In the genomic region with DNA sequence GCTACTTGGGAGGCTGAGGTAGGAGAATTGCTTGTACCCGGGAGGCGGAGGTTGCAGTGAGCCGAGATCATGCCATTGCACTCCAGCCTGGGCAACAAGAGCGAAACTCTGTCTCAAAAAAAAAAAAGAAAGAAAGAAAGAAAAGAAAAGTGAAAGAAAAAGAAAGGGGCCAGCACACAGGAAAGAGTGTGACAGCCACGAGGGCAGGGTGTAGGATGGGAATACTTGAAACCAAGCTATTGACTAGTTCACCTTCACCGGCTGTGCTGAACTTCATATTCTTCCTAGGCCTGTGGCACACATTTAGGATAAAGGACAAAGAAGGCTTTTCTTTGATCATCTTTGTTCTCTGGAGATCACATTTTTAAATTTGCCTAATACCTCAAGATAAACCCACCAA, we compare ENCODE assay signal across 8 cellular contexts. TPM values are rescaled to one million over a fixed set of nuclear protein-coding genes. Genes with fewer than 3 reads are reported as not detected.
DNase-seq lines count a peak whose midpoint lies in the region; ATAC-seq and TF ChIP-seq lines count a peak whose summit lies in the region.
"Not testable (repeated sequence)": the region's sequence is repeated elsewhere in the genome, so short reads cannot be mapped to it uniquely, and the experiment has no call there.
"Had no signal": no experiment of that assay in that cellular context is flagged by ENCODE, and none has a peak within 500 bp of the region (broad histone marks: within the 10 kb centered on the region; RNA-seq: fewer than 3 reads in every experiment).

No MANE protein-coding gene starts in this region.

- DNase-seq in GM10266 (ENCODE audit: extremely low spot score), result peak; percentile 0
- peak; percentile 46 for DNase-seq in NCI-H526 (lab: John Stamatoyannopoulos, UW)
- not testable (repeated sequence) for DNase-seq in natural killer cell treated with Interleukin-12 subunit alpha and Interleukin-12 subunit beta and Interleukin-15 and Interleukin-18, amount 100 ng/mL, for 72 hours (ENCODE audit: low spot score)

- peak overlapping the region; percentile 8 for H3K4me3 Mint-ChIP-seq in natural killer cell treated with Interleukin-12 subunit alpha and Interleukin-12 subunit beta and Interleukin-15 and Interleukin-18, amount 100 ng/mL, for 72 hours

- not testable (repeated sequence) for H3K36me3 Mint-ChIP-seq in natural killer cell treated with Interleukin-12 subunit alpha and Interleukin-12 subunit beta and Interleukin-15 and Interleukin-18, amount 100 ng/mL, for 72 hours

- peak overlapping the region in 7 of 11 experiments; percentile 18 to 91 (median 55); a peak in 13 of 22 replicates for H3K4me2 ChIP-seq in BLaER1 treated with 17β-estradiol and CSF1 and Interleukin-3, amounts not matched to agents 10 nM and 100 nM

- peak overlapping the region in 4 of 11 experiments; percentile 37 to 90 (median 64); a peak in 5 of 22 replicates for H3K27ac ChIP-seq in BLaER1 treated with 17β-estradiol and CSF1 and Interleukin-3, amounts not matched to agents 10 nM and 100 nM

- H3K27me3 Mint-ChIP-seq in natural killer cell treated with Interleukin-12 subunit alpha and Interleukin-12 subunit beta and Interleukin-15 and Interleukin-18, amount 100 ng/mL, for 72 hours, result not testable (repeated sequence)

- H3K27me3 ChIP-seq in BLaER1 treated with 17β-estradiol and CSF1 and Interleukin-3, amounts not matched to agents 10 nM and 100 nM, result not testable (repeated sequence)

- H3K9ac ChIP-seq in BLaER1 treated with 17β-estradiol and CSF1 and Interleukin-3, amounts not matched to agents 10 nM and 100 nM, result not testable (repeated sequence)

- H3K9me3 Mint-ChIP-seq in natural killer cell treated with Interleukin-12 subunit alpha and Interleukin-12 subunit beta and Interleukin-15 and Interleukin-18, amount 100 ng/mL, for 72 hours, result not testable (repeated sequence)

- H3K4me1 ChIP-seq in BLaER1 treated with 17β-estradiol and CSF1 and Interleukin-3, amounts not matched to agents 10 nM and 100 nM, result peaks cover 0 to 81% (median 49%) of the 10 kb centered on the region in 10 experiments; a peak in 16 of 20 replicates

- H3K9me3 ChIP-seq in BLaER1 treated with 17β-estradiol and CSF1 and Interleukin-3, amounts not matched to agents 10 nM and 100 nM (replicated peaks in 1 of 11), result not testable (repeated sequence)

- H3K27ac Mint-ChIP-seq in natural killer cell treated with Interleukin-12 subunit alpha and Interleukin-12 subunit beta and Interleukin-15 and Interleukin-18, amount 100 ng/mL, for 72 hours, result peak overlapping the region in 1 of 2 donors; percentile 80

- H3K4me1 Mint-ChIP-seq in natural killer cell treated with Interleukin-12 subunit alpha and Interleukin-12 subunit beta and Interleukin-15 and Interleukin-18, amount 100 ng/mL, for 72 hours (ENCODE audit: low read depth in 2 of 2), result peaks cover 31 to 32% of the 10 kb centered on the region in 2 donors

- not testable (repeated sequence) for TF ChIP-seq CTCF in GM10266 (IDR thresholded peaks at IDR 0.05; ENCODE audit: control insufficient read depth, insufficient read depth, low read depth, missing control alignments)

- H3K4me3 ChIP-seq in BLaER1 treated with 17β-estradiol and CSF1 and Interleukin-3, amounts not matched to agents 10 nM and 100 nM, result not testable (repeated sequence)

- not testable (repeated sequence) for H3K36me3 ChIP-seq in BLaER1 treated with 17β-estradiol and CSF1 and Interleukin-3, amounts not matched to agents 10 nM and 100 nM

- not testable (repeated sequence) for H4K20me1 ChIP-seq in BLaER1 treated with 17β-estradiol and CSF1 and Interleukin-3, amounts not matched to agents 10 nM and 100 nM

- peak in 1 of 2 donors; percentile 76 for ATAC-seq in natural killer cell treated with Interleukin-12 subunit alpha and Interleukin-12 subunit beta and Interleukin-15 and Interleukin-18, amount 100 ng/mL, for 72 hours

RNA-seq across cellular contexts. Expression of gene MGAM2, which starts 9.7 kb away (rescaled TPM):
- total RNA-seq in natural killer cell treated with Interleukin-12 subunit alpha and Interleukin-12 subunit beta and Interleukin-15 and Interleukin-18, amount 100 ng/mL, for 72 hours, result not detected
- total RNA-seq: B cell; CD4-positive, alpha-beta memory T cell; CD4-positive, CD25-positive, alpha-beta regulatory T cell; CD8-positive, alpha-beta memory T cell had no signal
